Comparison of ENCODE assay signal across 16 cellular contexts in genomic region chr1:214417545-214418210, GRCh38.
A peak's percentile ranks its signal among the peaks of the same experiment; 100 is the strongest.
DNase-seq lines count a peak whose midpoint lies in the region; TF ChIP-seq lines count a peak whose summit lies in the region.
"Had no signal": no experiment of that assay in that cellular context is flagged by ENCODE, and none has a peak within 500 bp of the region (broad histone marks: within the 10 kb centered on the region; RNA-seq: fewer than 3 reads in every experiment).

No MANE protein-coding gene starts in this region.

- H3K9ac ChIP-seq in rectal smooth muscle tissue (ENCODE audit: low read length) = no peak overlapping the region

- H3K27ac ChIP-seq in rectal smooth muscle tissue (ENCODE audit: low read depth, low read length) (peak overlapping the region; percentile 45), PC-9 (no peak overlapping the region)

- POLR2A ChIA-PET in PC-9 (lab: Charles Lee; ENCODE audit: unreplicated experiment) = no interaction called here

- no TSS peak for BruUV-seq in PC-9 (replicated peaks; lab: Mats Ljungman, UMichigan)

- H3K27me3 ChIP-seq in rectal smooth muscle tissue (ENCODE audit: control insufficient read depth, insufficient read depth, low read length) = no peaks in the 10 kb centered on the region
- no peaks in the 10 kb centered on the region for H3K27me3 ChIP-seq in PC-9 (ENCODE audit: insufficient read depth, low read depth)

- H3K9me3 Mint-ChIP-seq in HFFc6 (no peaks in the 10 kb centered on the region), chondrocyte (ENCODE audit: low read depth) (no peaks in the 10 kb centered on the region)
- H3K9me3 Mint-ChIP-seq: activated naive CD4-positive, alpha-beta T cell treated with anti-CD3 and anti-CD28 coated beads, Interleukin-2, amount 50 U/mL, for 24 hours; stimulated activated naive CD8-positive, alpha-beta T cell treated with anti-CD3 and anti-CD28 coated beads, Interleukin-15, Interleukin-2, amounts not matched to agents 100 ng/mL and 50 ng/mL, for 24 hours had no signal

- H3K27me3 Mint-ChIP-seq in HFFc6 (ENCODE audit: insufficient read depth) = peaks cover 9% of the 10 kb centered on the region
- H3K27me3 Mint-ChIP-seq in chondrocyte (ENCODE audit: low read depth) = no peaks in the 10 kb centered on the region
- H3K27me3 Mint-ChIP-seq: activated naive CD4-positive, alpha-beta T cell treated with anti-CD3 and anti-CD28 coated beads, Interleukin-2, amount 50 U/mL, for 24 hours had no signal

- no peak overlapping the region for H3K4me3 ChIP-seq in AG10803 (ENCODE audit: low read length)
- no peak overlapping the region for H3K4me3 ChIP-seq in rectal smooth muscle tissue (ENCODE audit: low read length)
- H3K4me3 ChIP-seq in PC-9 = no peak overlapping the region

- H3K36me3 ChIP-seq in rectal smooth muscle tissue (ENCODE audit: control insufficient read depth, insufficient read depth, low read length) = no peaks in the 10 kb centered on the region
- no peaks in the 10 kb centered on the region for H3K36me3 ChIP-seq in PC-9 (ENCODE audit: low read depth)

- TF ChIP-seq CTCF in AG10803 (conservative IDR thresholded peaks at IDR 0.05; ENCODE audit: low read length) (no peak), HFFc6 (IDR thresholded peaks at IDR 0.05) (no peak), chondrocyte (IDR thresholded peaks at IDR 0.05) (no peak), PC-9 (conservative IDR thresholded peaks at IDR 0.05) (no peak)

- H4K20me1 ChIP-seq in PC-9 (ENCODE audit: insufficient read depth) = no peaks in the 10 kb centered on the region

- H3K4me1 Mint-ChIP-seq in HFFc6 (ENCODE audit: low read depth) (peaks cover 86% of the 10 kb centered on the region), chondrocyte (ENCODE audit: low read depth) (peaks cover 89% of the 10 kb centered on the region)
- H3K4me1 Mint-ChIP-seq: activated naive CD4-positive, alpha-beta T cell treated with anti-CD3 and anti-CD28 coated beads, Interleukin-2, amount 50 U/mL, for 24 hours; B cell had no signal

- H3K4me3 Mint-ChIP-seq in HFFc6 (no peak overlapping the region), chondrocyte (ENCODE audit: unreplicated experiment) (no peak overlapping the region)
- H3K4me3 Mint-ChIP-seq: activated naive CD4-positive, alpha-beta T cell treated with anti-CD3 and anti-CD28 coated beads, Interleukin-2, amount 50 U/mL, for 24 hours; B cell; stimulated activated naive CD8-positive, alpha-beta T cell treated with anti-CD3 and anti-CD28 coated beads, Interleukin-15, Interleukin-2, amounts not matched to agents 100 ng/mL and 50 ng/mL, for 24 hours had no signal

- no peaks in the 10 kb centered on the region for H3K9me2 ChIP-seq in PC-9 (ENCODE audit: insufficient read depth)

- peaks cover 40% of the 10 kb centered on the region for H3K36me3 Mint-ChIP-seq in HFFc6 (ENCODE audit: low read depth)
- H3K36me3 Mint-ChIP-seq in chondrocyte (ENCODE audit: low read depth) = no peaks in the 10 kb centered on the region
- H3K36me3 Mint-ChIP-seq: activated naive CD4-positive, alpha-beta T cell treated with anti-CD3 and anti-CD28 coated beads, Interleukin-2, amount 50 U/mL, for 24 hours had no signal

- H3K27ac Mint-ChIP-seq in HFFc6 = peak overlapping the region; percentile 53
- H3K27ac Mint-ChIP-seq in chondrocyte (ENCODE audit: unreplicated experiment) = peak overlapping the region; percentile 75
- H3K27ac Mint-ChIP-seq: activated naive CD4-positive, alpha-beta T cell treated with anti-CD3 and anti-CD28 coated beads, Interleukin-2, amount 50 U/mL, for 24 hours; B cell; stimulated activated naive CD8-positive, alpha-beta T cell treated with anti-CD3 and anti-CD28 coated beads, Interleukin-15, Interleukin-2, amounts not matched to agents 100 ng/mL and 50 ng/mL, for 24 hours had no signal

- no peak overlapping the region for H3K4me2 ChIP-seq in PC-9

- H3K9me3 ChIP-seq in PC-9 (ENCODE audit: insufficient read depth, low read depth) = no peaks in the 10 kb centered on the region

- no peaks in the 10 kb centered on the region for H3K79me2 ChIP-seq in PC-9 (ENCODE audit: low read depth)

- DNase-seq in AG10803 (ENCODE audit: low read depth) (peak; percentile 64), HFFc6 (no peak), chondrocyte (ENCODE audit: low spot score) (no peak), HK-2 (ENCODE audit: unreplicated experiment) (no peak), amniotic stem cell (lab: John Stamatoyannopoulos, UW) (no peak), PC-9 (no peak)
- no peak for DNase-seq in activated effector memory CD4-positive, alpha-beta T cell treated with anti-CD3 and anti-CD28 coated beads, Interleukin-2, amount 50 U/mL, for 16 hours
- DNase-seq: activated CD4-positive, alpha-beta T cell treated with anti-CD3 and anti-CD28 coated beads, Interleukin-2, amount 50 U/mL, for 1 hour; activated T-cell treated with anti-CD3 and anti-CD28 coated beads, Interleukin-2, amount 50 U/mL, for 1 hour; GDM1; NCI-H1092 treated with DMSO at 0.1 percent for 48 hours; NCI-H69 had no signal

- intact Hi-C loops in PC-9 (cut with micrococcal nuclease; ENCODE audit: unreplicated experiment) = no loop called here

- no peak overlapping the region for H2AFZ ChIP-seq in PC-9

- no peaks in the 10 kb centered on the region for H3F3A ChIP-seq in PC-9 (ENCODE audit: insufficient read depth, low read depth)

- H3K4me1 ChIP-seq in rectal smooth muscle tissue (ENCODE audit: control insufficient read depth, insufficient read depth, low read length) = peaks cover 20% of the 10 kb centered on the region
- no peaks in the 10 kb centered on the region for H3K4me1 ChIP-seq in PC-9 (replicated peaks; ENCODE audit: insufficient read depth)

- CTCF ChIA-PET in PC-9 (lab: Charles Lee) = no interaction called here
